8 cellular contexts compared by ENCODE assay signal in genomic region chr20:32485770-32486248, GRCh38.
DNase-seq lines count a peak whose midpoint lies in the region; ATAC-seq and TF ChIP-seq lines count a peak whose summit lies in the region.

No MANE protein-coding gene starts in this region.

- no peak for ATAC-seq in GM18870 (IDR thresholded peaks at IDR 0.05; ENCODE audit: unreplicated experiment)

- peaks cover 21% of the 10 kb centered on the region for H3K4me1 Mint-ChIP-seq in nephron

- H3K4me1 ChIP-seq in BLaER1 = peaks cover 37% of the 10 kb centered on the region

- H3K36me3 Mint-ChIP-seq in nephron (ENCODE audit: low read depth) = peaks cover 9% of the 10 kb centered on the region

- H4K20me1 ChIP-seq in BLaER1 = peaks cover 20% of the 10 kb centered on the region

- no peaks in the 10 kb centered on the region for H3K9me3 Mint-ChIP-seq in nephron

- H3K27me3 Mint-ChIP-seq in nephron (ENCODE audit: low read depth) = peaks cover 4% of the 10 kb centered on the region

- H3K27ac ChIP-seq in BLaER1 = peak overlapping the region; percentile 98; the same call in 1 of the 2 replicates
- H3K27ac ChIP-seq in KOPT-K1 (ENCODE audit: low read depth, low read length, poor library complexity, severe bottlenecking) = peak overlapping the region; percentile 95

- H3K4me3 ChIP-seq in BLaER1 = no peak overlapping the region

- H3K36me3 ChIP-seq in BLaER1 (peaks cover 18% of the 10 kb centered on the region; the same call in 1 of the 2 replicates), KOPT-K1 (ENCODE audit: insufficient read depth, low read length) (peaks cover 8% of the 10 kb centered on the region; the same call in 1 of the 2 replicates)

- H3K4me2 ChIP-seq in BLaER1 = peak overlapping the region; percentile 98

- DNase-seq in dermis blood vessel endothelial cell (peak; percentile 51), NCI-H2196 (lab: John Stamatoyannopoulos, UW; ENCODE audit: unreplicated experiment) (no peak)
- no peak for DNase-seq in stimulated activated naive CD4-positive, alpha-beta T cell treated with Interleukin-2 at 50 U/mL for 16 hours (lab: John Stamatoyannopoulos, UW)
- no peak for DNase-seq in stimulated activated CD4-positive, alpha-beta T cell treated with anti-CD3 and anti-CD28 coated beads, Interleukin-4, amount 100 ng/mL, for 4 hours

- TF ChIP-seq CTCF in nephron (IDR thresholded peaks at IDR 0.05; ENCODE audit: unreplicated experiment in 3 of 3) = no peak

- peak overlapping the region; percentile 81 to 91 (median 90) for H3K4me3 Mint-ChIP-seq in nephron

- H3K9ac ChIP-seq in BLaER1 = peak overlapping the region; percentile 94; the same call in 1 of the 2 replicates

- H3K9me3 ChIP-seq in BLaER1 = peaks cover 7% of the 10 kb centered on the region; the same call in 1 of the 2 replicates
- H3K9me3 ChIP-seq in KOPT-K1 (ENCODE audit: insufficient read depth, low read length, poor library complexity, severe bottlenecking) = peaks cover 6% of the 10 kb centered on the region

- no peaks in the 10 kb centered on the region for H3K27me3 ChIP-seq in BLaER1

- peak overlapping the region; percentile 48 to 97 (median 96) for H3K27ac Mint-ChIP-seq in nephron
